ENCODE assay signal across 1 cellular context in the genomic region with DNA sequence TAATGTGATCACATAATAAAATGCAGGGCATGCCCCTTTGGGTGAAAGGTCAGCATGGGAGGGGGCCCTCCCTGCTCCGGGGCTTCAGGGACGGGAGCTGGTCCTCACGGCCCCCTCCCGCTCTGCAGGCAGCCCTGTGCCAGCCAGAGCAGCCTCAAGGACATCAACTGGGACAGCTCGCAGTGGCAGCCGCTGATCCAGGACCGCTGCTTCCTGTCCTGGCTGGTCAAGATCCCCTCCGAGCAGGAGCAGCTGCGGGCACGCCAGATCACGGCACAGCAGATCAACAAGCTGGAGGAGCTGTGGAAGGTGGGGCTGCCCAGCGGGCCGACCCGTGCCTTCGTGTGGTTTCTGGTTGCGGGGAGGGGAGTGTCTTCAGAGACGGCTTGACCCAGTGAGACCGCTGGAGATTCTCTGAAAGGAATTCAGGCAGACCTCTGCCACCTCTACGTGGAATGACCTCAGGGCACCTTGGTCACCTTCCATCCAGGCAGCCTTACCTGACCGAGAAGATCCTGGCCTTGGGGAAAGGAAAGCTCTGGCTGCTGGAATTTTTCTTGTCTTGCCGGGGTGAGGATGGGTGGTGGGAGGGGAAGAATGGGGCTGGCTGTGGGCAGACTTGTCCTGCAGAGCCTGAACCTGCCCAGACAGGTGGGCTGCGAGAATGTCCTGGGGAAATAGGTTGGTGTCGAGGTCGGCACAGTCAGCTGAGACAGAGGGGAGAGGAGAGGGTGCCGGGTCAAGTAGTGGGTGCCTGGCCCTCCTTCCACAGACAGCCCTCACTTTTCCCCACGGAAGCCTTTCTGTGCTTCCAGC.
TF ChIP-seq lines count a peak whose summit lies in the region.

No MANE protein-coding gene starts in this region.

TF ChIP-seq in SK-N-SH treated with all-trans-retinoic acid at 6 μM for 48 hours, 23 proteins besides CTCF, POLR2A, EP300 and RAD21 (continued from another document):
- TF ChIP-seq, protein P1, sequence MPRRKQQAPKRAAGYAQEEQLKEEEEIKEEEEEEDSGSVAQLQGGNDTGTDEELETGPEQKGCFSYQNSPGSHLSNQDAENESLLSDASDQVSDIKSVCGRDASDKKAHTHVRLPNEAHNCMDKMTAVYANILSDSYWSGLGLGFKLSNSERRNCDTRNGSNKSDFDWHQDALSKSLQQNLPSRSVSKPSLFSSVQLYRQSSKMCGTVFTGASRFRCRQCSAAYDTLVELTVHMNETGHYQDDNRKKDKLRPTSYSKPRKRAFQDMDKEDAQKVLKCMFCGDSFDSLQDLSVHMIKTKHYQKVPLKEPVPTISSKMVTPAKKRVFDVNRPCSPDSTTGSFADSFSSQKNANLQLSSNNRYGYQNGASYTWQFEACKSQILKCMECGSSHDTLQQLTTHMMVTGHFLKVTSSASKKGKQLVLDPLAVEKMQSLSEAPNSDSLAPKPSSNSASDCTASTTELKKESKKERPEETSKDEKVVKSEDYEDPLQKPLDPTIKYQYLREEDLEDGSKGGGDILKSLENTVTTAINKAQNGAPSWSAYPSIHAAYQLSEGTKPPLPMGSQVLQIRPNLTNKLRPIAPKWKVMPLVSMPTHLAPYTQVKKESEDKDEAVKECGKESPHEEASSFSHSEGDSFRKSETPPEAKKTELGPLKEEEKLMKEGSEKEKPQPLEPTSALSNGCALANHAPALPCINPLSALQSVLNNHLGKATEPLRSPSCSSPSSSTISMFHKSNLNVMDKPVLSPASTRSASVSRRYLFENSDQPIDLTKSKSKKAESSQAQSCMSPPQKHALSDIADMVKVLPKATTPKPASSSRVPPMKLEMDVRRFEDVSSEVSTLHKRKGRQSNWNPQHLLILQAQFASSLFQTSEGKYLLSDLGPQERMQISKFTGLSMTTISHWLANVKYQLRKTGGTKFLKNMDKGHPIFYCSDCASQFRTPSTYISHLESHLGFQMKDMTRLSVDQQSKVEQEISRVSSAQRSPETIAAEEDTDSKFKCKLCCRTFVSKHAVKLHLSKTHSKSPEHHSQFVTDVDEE (CRISPR knock-in tag; IDR thresholded peaks at IDR 0.05): no peak
- TF ChIP-seq ISL1 (CRISPR knock-in tag; IDR thresholded peaks at IDR 0.05): no peak
- no peak for TF ChIP-seq GLIS3 (CRISPR knock-in tag; IDR thresholded peaks at IDR 0.05)
